ENCODE assay signal across 9 cellular contexts in the genomic region with DNA sequence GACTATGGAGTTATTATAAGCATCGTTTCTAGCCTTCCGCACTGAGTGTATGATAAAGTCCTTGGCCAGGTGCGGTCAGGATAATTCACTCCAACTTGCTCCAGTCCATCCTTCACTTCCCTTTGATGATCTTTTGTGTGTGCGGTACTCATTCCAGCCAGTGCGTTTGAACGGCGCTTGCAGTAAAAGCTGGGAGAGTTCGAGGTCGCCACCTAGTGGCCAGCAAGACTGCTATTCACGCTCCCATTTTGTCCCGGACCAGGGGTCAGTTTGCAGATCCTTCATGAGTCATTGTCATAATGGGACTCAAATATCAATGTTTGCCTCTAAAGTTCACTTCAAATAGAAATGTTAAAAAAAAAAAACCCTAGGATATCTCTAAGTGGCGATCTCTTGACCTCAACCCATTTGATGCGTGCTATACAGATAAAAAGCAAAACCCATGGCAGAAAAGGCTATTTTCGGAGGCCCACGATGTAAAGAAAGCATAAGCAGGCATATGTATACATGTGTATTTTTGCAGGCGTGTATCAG.
DNase-seq lines count a peak whose midpoint lies in the region; ATAC-seq, FAIRE-seq and TF ChIP-seq lines count a peak whose summit lies in the region.
"Had no signal": no experiment of that assay in that cellular context is flagged by ENCODE, and none has a peak within 500 bp of the region (broad histone marks: within the 10 kb centered on the region; RNA-seq: fewer than 3 reads in every experiment).

No MANE protein-coding gene starts in this region.

- no peaks in the 10 kb centered on the region for H3K9me3 ChIP-seq in keratinocyte (ENCODE audit: control insufficient read depth, low read depth, low read length)

- H3K79me2 ChIP-seq in keratinocyte (ENCODE audit: control insufficient read depth, insufficient read depth, low read length) = no peaks in the 10 kb centered on the region

- no peak for ATAC-seq in stimulated activated memory B cell treated with anti-CD40 and anti-IgM and Interleukin-4, amounts not matched to agents 10 μg/mL and 1 μg/mL and 100 μg/mL, for 72 hours

- H3K36me3 Mint-ChIP-seq in brain = no peaks in the 10 kb centered on the region
- no peaks in the 10 kb centered on the region for H3K36me3 Mint-ChIP-seq in stimulated activated memory B cell treated with anti-CD40 and anti-IgM and Interleukin-4, amounts not matched to agents 10 μg/mL and 1 μg/mL and 100 μg/mL, for 72 hours

- no peaks in the 10 kb centered on the region for H3K27me3 ChIP-seq in keratinocyte (ENCODE audit: control insufficient read depth, extremely low read depth, insufficient read depth, low read length)

- no peak overlapping the region for H3K27ac ChIP-seq in keratinocyte (ENCODE audit: control insufficient read depth, insufficient read depth, low read length)

- TF ChIP-seq CTCF in brain (conservative IDR thresholded peaks at IDR 0.05) (peak; percentile 99 to 100), keratinocyte (optimal IDR thresholded peaks at IDR 0.05 in 1 of 3, IDR thresholded peaks at IDR 0.05 in 1 of 3, conservative IDR thresholded peaks at IDR 0.05 in 1 of 3; ENCODE audit: extremely low read depth in 1 of 3, insufficient read depth in 2 of 3, low read length in 3 of 3) (peak; percentile 64 to 87 (median 66))

- H3K4me1 Mint-ChIP-seq in brain = peaks cover 7% of the 10 kb centered on the region
- no peaks in the 10 kb centered on the region for H3K4me1 Mint-ChIP-seq in stimulated activated memory B cell treated with anti-CD40 and anti-IgM and Interleukin-4, amounts not matched to agents 10 μg/mL and 1 μg/mL and 100 μg/mL, for 72 hours

- H3K9me1 ChIP-seq in keratinocyte (ENCODE audit: control insufficient read depth, extremely low read depth, insufficient read depth, low read length) = no peaks in the 10 kb centered on the region

- no peak overlapping the region for H3K4me3 ChIP-seq in keratinocyte (ENCODE audit: control insufficient read depth in 2 of 3, extremely low read depth in 1 of 3, insufficient read depth in 2 of 3, low read depth in 1 of 3, low read length in 3 of 3)

- no peak overlapping the region for H3K4me2 ChIP-seq in keratinocyte (ENCODE audit: control insufficient read depth, extremely low read depth, insufficient read depth, low read depth, low read length)

- dilution Hi-C loops in keratinocyte (cut with MboI; ENCODE audit: extremely low pct_ligation_motif_present, low sequenced_read_pairs) = no loop called here

- peaks cover 0 to 7% (median 2%) of the 10 kb centered on the region in 5 experiments for H3K9me3 Mint-ChIP-seq in brain
- H3K9me3 Mint-ChIP-seq in stimulated activated memory B cell treated with anti-CD40 and anti-IgM and Interleukin-4, amounts not matched to agents 10 μg/mL and 1 μg/mL and 100 μg/mL, for 72 hours = peaks cover 6% of the 10 kb centered on the region

- peak overlapping the region in 2 of 5 experiments; percentile 32 to 45 for H3K4me3 Mint-ChIP-seq in brain
- H3K4me3 Mint-ChIP-seq in stimulated activated memory B cell treated with anti-CD40 and anti-IgM and Interleukin-4, amounts not matched to agents 10 μg/mL and 1 μg/mL and 100 μg/mL, for 72 hours = no peak overlapping the region

- peaks cover 11% of the 10 kb centered on the region for H3K27me3 Mint-ChIP-seq in brain
- H3K27me3 Mint-ChIP-seq in stimulated activated memory B cell treated with anti-CD40 and anti-IgM and Interleukin-4, amounts not matched to agents 10 μg/mL and 1 μg/mL and 100 μg/mL, for 72 hours = no peaks in the 10 kb centered on the region

- H3K9ac ChIP-seq in keratinocyte (ENCODE audit: control insufficient read depth, extremely low read depth, insufficient read depth, low read length) = no peak overlapping the region

- no peaks in the 10 kb centered on the region for H3K36me3 ChIP-seq in keratinocyte (ENCODE audit: control insufficient read depth in 2 of 2, extremely low read depth in 1 of 2, insufficient read depth in 2 of 2, low read length in 2 of 2)

- FAIRE-seq in keratinocyte (lab: Jason Lieb, UNC) = no peak
- FAIRE-seq: A204.1 had no signal

- H3K4me1 ChIP-seq in keratinocyte (ENCODE audit: control insufficient read depth, extremely low read depth, insufficient read depth, low read length) = no peaks in the 10 kb centered on the region

- H4K20me1 ChIP-seq in keratinocyte (ENCODE audit: control insufficient read depth, extremely low read depth, insufficient read depth, low read length) = no peaks in the 10 kb centered on the region

- no peak overlapping the region for H2AFZ ChIP-seq in keratinocyte (ENCODE audit: control insufficient read depth, low read length)

- DNase-seq in DMS79 treated with DMSO at 0.1 percent for 48 hours (lab: John Stamatoyannopoulos, UW) (peak; percentile 27), DMS79 (lab: John Stamatoyannopoulos, UW) (no peak), HT1080 (ENCODE audit: low read depth) (peak; percentile 87), NOMO-1 treated with DMSO at 0.1 percent for 48 hours (lab: John Stamatoyannopoulos, UW; ENCODE audit: unreplicated experiment) (peak; percentile 43), keratinocyte (ENCODE audit: low read depth, low spot score) (peak; percentile 7)
- peak; percentile 3 for DNase-seq in stimulated activated CD4-positive, alpha-beta T cell treated with anti-CD3 and anti-CD28 coated beads, Interleukin-4, amount 100 ng/mL, for 24 hours

- peak overlapping the region in 1 of 5 experiments; percentile 9 for H3K27ac Mint-ChIP-seq in brain
- H3K27ac Mint-ChIP-seq in stimulated activated memory B cell treated with anti-CD40 and anti-IgM and Interleukin-4, amounts not matched to agents 10 μg/mL and 1 μg/mL and 100 μg/mL, for 72 hours = no peak overlapping the region
